Comparison of ENCODE assay signal across 18 cellular contexts in the genomic region with DNA sequence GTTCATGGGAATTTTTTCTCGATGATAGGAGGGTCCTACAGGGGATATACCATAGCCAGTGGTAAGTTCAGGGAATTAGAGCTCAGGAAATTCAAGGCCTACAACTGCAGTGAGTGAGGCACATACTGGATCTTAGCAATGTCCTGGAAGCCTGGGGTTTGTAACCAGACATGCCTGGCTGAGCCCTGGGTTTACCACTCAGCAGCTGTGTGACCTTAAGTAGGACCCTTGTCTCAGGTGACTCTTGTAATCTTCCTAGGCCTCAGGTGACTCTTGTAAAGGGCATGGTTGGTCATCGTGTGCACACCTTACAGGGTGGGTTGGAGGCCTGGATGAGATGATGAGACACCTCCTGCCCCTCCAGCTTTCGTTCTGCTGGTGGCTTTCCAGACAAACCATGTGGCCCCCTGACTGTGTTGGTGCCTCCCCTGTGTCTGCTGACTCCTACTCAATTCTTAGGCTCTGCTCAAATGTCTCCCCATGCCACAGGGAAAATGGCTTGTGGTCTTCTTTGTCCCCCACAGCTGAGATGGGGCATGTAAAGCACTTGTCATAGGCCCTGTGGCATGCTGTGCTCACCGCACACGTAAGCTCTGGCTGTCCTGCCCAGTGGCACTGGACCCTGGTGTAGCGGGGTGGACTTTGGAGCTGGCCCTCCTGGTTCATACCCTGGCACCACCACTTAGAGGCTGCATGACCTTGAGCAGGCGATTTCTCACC.
"Had no signal": no experiment of that assay in that cellular context is flagged by ENCODE, and none has a peak within 500 bp of the region (broad histone marks: within the 10 kb centered on the region; RNA-seq: fewer than 3 reads in every experiment).

No MANE protein-coding gene starts in this region.

- DNase-seq: activated B cell treated with CpG ODN at 0.5 μM for 24 hours; activated CD4-positive, alpha-beta T cell treated with anti-CD3 and anti-CD28 coated beads for 48 hours; activated CD8-positive, alpha-beta T cell treated with anti-CD3 and anti-CD28 coated beads for 36 hours; activated naive CD4-positive, alpha-beta T cell treated with anti-CD3 and anti-CD28 coated beads for 36 hours; activated T-cell treated with anti-CD3 and anti-CD28 coated beads, Interleukin-2, amount 50 U/mL, for 4 hours; effector memory CD8-positive, alpha-beta T cell; esophagus squamous epithelium; hippocampal formation; mammary epithelial cell; midbrain; sigmoid colon; stimulated activated CD4-positive, alpha-beta T cell treated with anti-CD3 and anti-CD28 coated beads, Interleukin-12 subunit alpha, Interleukin-12 subunit beta, amount 100 ng/mL, for 4 hours; stimulated activated CD4-positive, alpha-beta T cell treated with anti-CD3 and anti-CD28 coated beads, Interleukin-1b, Interleukin-23, amount 100 ng/mL, for 48 hours; stimulated activated naive CD4-positive, alpha-beta T cell treated with Interleukin-2 at 50 U/mL for 16 hours; T-cell; transverse colon had no signal

- H3K27ac ChIP-seq: esophagus squamous epithelium, prostate gland, sigmoid colon, transverse colon had no signal

- H3K9me3 ChIP-seq: prostate gland had no signal

- ATAC-seq: activated CD8-positive, alpha-beta T cell treated with anti-CD3 and anti-CD28 coated beads for 36 hours; activated T-cell treated with anti-CD3 and anti-CD28 coated beads, Interleukin-2, amount 50 U/mL, for 4 hours; effector memory CD8-positive, alpha-beta T cell; left lobe of liver; T-cell had no signal

- H3K27me3 ChIP-seq: esophagus squamous epithelium, sigmoid colon, transverse colon had no signal

- H3K4me1 ChIP-seq: prostate gland, sigmoid colon, transverse colon had no signal

- H3K36me3 ChIP-seq: esophagus squamous epithelium, prostate gland, sigmoid colon, transverse colon had no signal

- H3K4me3 ChIP-seq: esophagus squamous epithelium, prostate gland, sigmoid colon, transverse colon had no signal
